In genomic region chr22:29037340-29037932, GRCh38 we compare ENCODE assay signal across 24 cellular contexts. TPM values are rescaled to one million over a fixed set of nuclear protein-coding genes. Genes with fewer than 3 reads are reported as not detected.
A peak's percentile ranks its signal among the peaks of the same experiment; 100 is the strongest.
DNase-seq lines count a peak whose midpoint lies in the region; ATAC-seq and TF ChIP-seq lines count a peak whose summit lies in the region.
"Had no signal": no experiment of that assay in that cellular context is flagged by ENCODE, and none has a peak within 500 bp of the region (broad histone marks: within the 10 kb centered on the region; RNA-seq: fewer than 3 reads in every experiment).

No MANE protein-coding gene starts in this region.

- 98% methylated on average over 4 of the region's 4 CpGs for WGBS in mesenchymal stem cell
- WGBS in stomach, 5 donors = 31 to 58% (median 51%) methylated on average over 4 of the region's 4 CpGs

- peak overlapping the region; percentile 40 for H2AK5ac ChIP-seq in mesenchymal stem cell (ENCODE audit: low read length, severe bottlenecking)

- H3K36me3 Mint-ChIP-seq in Calu3 (ENCODE audit: insufficient read depth, unreplicated experiment) (peaks cover 18% of the 10 kb centered on the region), WTC11 (no peaks in the 10 kb centered on the region)
- H3K36me3 Mint-ChIP-seq: CD4-positive, alpha-beta memory T cell; immature natural killer cell; naive thymus-derived CD4-positive, alpha-beta T cell; stimulated activated effector memory CD8-positive, alpha-beta T cell treated with anti-CD3 and anti-CD28 coated beads, Interleukin-12 subunit alpha, Interleukin-12 subunit beta, amount 100 ng/mL, for 72 hours had no signal

- H2BK120ac ChIP-seq in mesenchymal stem cell (ENCODE audit: low read depth, low read length) = no peak overlapping the region

- intact Hi-C loops in Calu3 (cut with micrococcal nuclease; ENCODE audit: unreplicated experiment) (no loop called here), stomach (cut with DNase I; ENCODE audit: low total_unique reads) (loop anchor here (10.0 kb wide), 2 partner anchors 63 to 153 kb away; partner anchors contain the start of gene ZNRF3)

- H3K36me3 ChIP-seq in mesenchymal stem cell (ENCODE audit: control insufficient read depth in 1 of 2, insufficient read depth in 2 of 2, low read depth in 1 of 2, low read length in 2 of 2) = peaks cover 0 to 3% of the 10 kb centered on the region in 2 experiments
- no peaks in the 10 kb centered on the region for H3K36me3 ChIP-seq in stomach
- H3K36me3 ChIP-seq: heart left ventricle, pancreas had no signal

- H3K27ac ChIP-seq in mesenchymal stem cell (ENCODE audit: low read length, poor library complexity, severe bottlenecking) (no peak overlapping the region), stomach (peak overlapping the region in 2 of 5 donors; percentile 36 to 59)
- H3K27ac ChIP-seq: heart left ventricle, pancreas had no signal

- H3K27me3 Mint-ChIP-seq in Calu3 (ENCODE audit: unreplicated experiment) = no peaks in the 10 kb centered on the region
- H3K27me3 Mint-ChIP-seq in WTC11 (ENCODE audit: low read depth) = no peaks in the 10 kb centered on the region

- H3K18ac ChIP-seq in mesenchymal stem cell (ENCODE audit: low read depth in 1 of 2, low read length in 2 of 2) = no peak overlapping the region

- no peak overlapping the region for H3K4me3 Mint-ChIP-seq in Calu3 (ENCODE audit: low read depth, unreplicated experiment)
- H3K4me3 Mint-ChIP-seq in WTC11 = no peak overlapping the region
- H3K4me3 Mint-ChIP-seq: CD4-positive, alpha-beta memory T cell; immature natural killer cell; naive thymus-derived CD4-positive, alpha-beta T cell; stimulated activated effector memory CD8-positive, alpha-beta T cell treated with anti-CD3 and anti-CD28 coated beads, Interleukin-12 subunit alpha, Interleukin-12 subunit beta, amount 100 ng/mL, for 72 hours had no signal

- no peak overlapping the region for H2BK5ac ChIP-seq in mesenchymal stem cell (ENCODE audit: low read depth, low read length, poor library complexity, severe bottlenecking)

- no peak overlapping the region for H2AFZ ChIP-seq in mesenchymal stem cell (ENCODE audit: low read depth, low read length)

- no peak overlapping the region for H3K9ac ChIP-seq in mesenchymal stem cell (ENCODE audit: low read length)

- DNase-seq in Calu3 = no peak
- DNase-seq in NCI-H187 (lab: John Stamatoyannopoulos, UW) = peak; percentile 27 to 63
- no peak for DNase-seq in WTC11 (ENCODE audit: low spot score)
- DNase-seq in mesenchymal stem cell = no peak
- DNase-seq in NCI-H526 treated with DMSO at 0.1 percent for 48 hours (lab: John Stamatoyannopoulos, UW) = no peak
- DNase-seq in Kasumi-1 (lab: John Stamatoyannopoulos, UW) = no peak
- no peak for DNase-seq in GM19240 (ENCODE audit: insufficient read length, low spot score)
- no peak for DNase-seq in stomach
- DNase-seq: activated CD4-positive, alpha-beta T cell treated with anti-CD3 and anti-CD28 coated beads, Interleukin-2, amount 50 U/mL, for 48 hours; activated gamma-delta T cell; CD4-positive, alpha-beta memory T cell; heart left ventricle; immature natural killer cell; naive thymus-derived CD4-positive, alpha-beta T cell; NCI-H1048; NK-92 treated with Interleukin-12 subunit alpha and Interleukin-12 subunit beta, amount 100 ng/mL, for 24 hours; pancreas had no signal

- peaks cover 16% of the 10 kb centered on the region for H3K4me1 ChIP-seq in mesenchymal stem cell (ENCODE audit: control insufficient read depth, insufficient read depth, low read depth, low read length)
- H3K4me1 ChIP-seq in stomach = peaks cover 17 to 50% (median 36%) of the 10 kb centered on the region in 4 donors

- no peak overlapping the region for H2BK12ac ChIP-seq in mesenchymal stem cell (ENCODE audit: low read length in 2 of 2)

- H3K27ac Mint-ChIP-seq in Calu3 (ENCODE audit: unreplicated experiment) (peak overlapping the region; percentile 44), WTC11 (peak overlapping the region; percentile 80; the same call in 1 of the 2 replicates)
- H3K27ac Mint-ChIP-seq: CD4-positive, alpha-beta memory T cell; immature natural killer cell; naive thymus-derived CD4-positive, alpha-beta T cell; stimulated activated effector memory CD8-positive, alpha-beta T cell treated with anti-CD3 and anti-CD28 coated beads, Interleukin-12 subunit alpha, Interleukin-12 subunit beta, amount 100 ng/mL, for 72 hours had no signal

- no peak for TF ChIP-seq EP300 in stomach (IDR thresholded peaks at IDR 0.05)

- ATAC-seq in WTC11 = no peak
- ATAC-seq: heart left ventricle; naive thymus-derived CD4-positive, alpha-beta T cell; Panc1; pancreas; stimulated activated effector memory CD8-positive, alpha-beta T cell treated with anti-CD3 and anti-CD28 coated beads, Interleukin-12 subunit alpha, Interleukin-12 subunit beta, amount 100 ng/mL, for 72 hours had no signal

- TF ChIP-seq POLR2A in stomach (IDR thresholded peaks at IDR 0.05) = no peak

- no TSS peak for BruUV-seq in Calu3 (replicated peaks; lab: Mats Ljungman, UMichigan)

- POLR2A ChIA-PET in WTC11 (lab: Charles Lee) = no interaction called here

- no peak overlapping the region for H3K4me2 ChIP-seq in mesenchymal stem cell (ENCODE audit: low read length, poor library complexity, severe bottlenecking)

- H3K27me3 ChIP-seq in mesenchymal stem cell (ENCODE audit: control insufficient read depth in 1 of 2, insufficient read depth in 1 of 2, low read length in 2 of 2) (no peaks in the 10 kb centered on the region), stomach (no peaks in the 10 kb centered on the region)
- H3K27me3 ChIP-seq: heart left ventricle, pancreas had no signal

- no peak overlapping the region for H3K4ac ChIP-seq in mesenchymal stem cell (ENCODE audit: low read depth in 1 of 2, low read length in 2 of 2)

- no peak overlapping the region for H3K4me3 ChIP-seq in mesenchymal stem cell (ENCODE audit: insufficient read depth in 1 of 2, low read depth in 1 of 2, low read length in 2 of 2)
- H3K4me3 ChIP-seq in stomach = no peak overlapping the region
- H3K4me3 ChIP-seq: HAP-1, heart left ventricle, pancreas had no signal

- H3K4me1 Mint-ChIP-seq in Calu3 (ENCODE audit: low read depth, unreplicated experiment) (peaks cover 47% of the 10 kb centered on the region), WTC11 (peaks cover 9% of the 10 kb centered on the region)
- H3K4me1 Mint-ChIP-seq: naive thymus-derived CD4-positive, alpha-beta T cell; stimulated activated effector memory CD8-positive, alpha-beta T cell treated with anti-CD3 and anti-CD28 coated beads, Interleukin-12 subunit alpha, Interleukin-12 subunit beta, amount 100 ng/mL, for 72 hours had no signal

- H3K9me3 ChIP-seq in mesenchymal stem cell (ENCODE audit: control insufficient read depth, low read length) (no peaks in the 10 kb centered on the region), stomach (no peaks in the 10 kb centered on the region)
- H3K9me3 ChIP-seq: HAP-1, heart left ventricle, pancreas had no signal

- no peak for TF ChIP-seq CTCF in Calu3 (IDR thresholded peaks at IDR 0.05; ENCODE audit: unreplicated experiment)
- TF ChIP-seq CTCF in WTC11 (IDR thresholded peaks at IDR 0.05) = no peak
- no peak for TF ChIP-seq CTCF in stomach (IDR thresholded peaks at IDR 0.05)

- peak overlapping the region in 1 of 2 experiments; percentile 42 for H3K14ac ChIP-seq in mesenchymal stem cell (ENCODE audit: low read length in 2 of 2)

- H3K9me3 Mint-ChIP-seq in Calu3 (ENCODE audit: low read depth, unreplicated experiment) (no peaks in the 10 kb centered on the region), WTC11 (no peaks in the 10 kb centered on the region)
- H3K9me3 Mint-ChIP-seq: CD4-positive, alpha-beta memory T cell; immature natural killer cell; naive thymus-derived CD4-positive, alpha-beta T cell; stimulated activated effector memory CD8-positive, alpha-beta T cell treated with anti-CD3 and anti-CD28 coated beads, Interleukin-12 subunit alpha, Interleukin-12 subunit beta, amount 100 ng/mL, for 72 hours had no signal

- H4K91ac ChIP-seq in mesenchymal stem cell (ENCODE audit: low read length) = no peak overlapping the region

- no peak overlapping the region for H2BK15ac ChIP-seq in mesenchymal stem cell (ENCODE audit: low read depth, poor library complexity, severe bottlenecking)

- no peak overlapping the region for H3K23ac ChIP-seq in mesenchymal stem cell (ENCODE audit: low read length in 2 of 2)

- peaks cover 37% of the 10 kb centered on the region for H3K79me1 ChIP-seq in mesenchymal stem cell (replicated peaks; ENCODE audit: low read length, poor library complexity, severe bottlenecking)

- CTCF ChIA-PET in Calu3 (lab: Charles Lee) = interaction anchor here (0.6 to 3.9 kb wide), 3 partner anchors 181 to 499 kb away, joined by 3 to 42 read pairs (median 4); no protein-coding TSS in a partner anchor
- CTCF ChIA-PET in WTC11 (lab: Charles Lee) = interaction anchor here (0.6 kb wide), 1 partner anchor 94 kb away, joined by 3 read pairs; no protein-coding TSS in a partner anchor

- no peak overlapping the region for H4K8ac ChIP-seq in mesenchymal stem cell (ENCODE audit: low read length)

TF ChIP-seq in WTC11, 78 proteins besides CTCF, POLR2A, EP300 and RAD21 (continues in another document):
- TF ChIP-seq PRRX2 (CRISPR knock-in tag; IDR thresholded peaks at IDR 0.05) = no peak
- no peak for TF ChIP-seq ZNF138 (CRISPR knock-in tag; conservative IDR thresholded peaks at IDR 0.05)
- TF ChIP-seq USF1 (CRISPR knock-in tag; IDR thresholded peaks at IDR 0.05) = no peak
- TF ChIP-seq SMAD4 (CRISPR knock-in tag; IDR thresholded peaks at IDR 0.05) = no peak

RNA-seq across cellular contexts. Expression of gene C22orf31, which starts 24.2 kb away (rescaled TPM):
- total RNA-seq in Calu3 (2022) (not detected in 2 replicates), WTC11 (2021) (not detected in 3 replicates), stomach (under 1 TPM in 1 of 5 donors, not detected in 4; 0.55 TPM)
- 0.19 TPM for polyA plus RNA-seq in mesenchymal stem cell (2013, experiment 1 of 2)
- 0.07 TPM for polyA plus RNA-seq in mesenchymal stem cell (2013, experiment 2 of 2)
- polyA plus RNA-seq in stomach = not detected
- total RNA-seq: CD4-positive, alpha-beta memory T cell; Daoy; HT1080; lung microvascular endothelial cell; naive thymus-derived CD4-positive, alpha-beta T cell; pancreas; T-helper 2 cell treated with Interferon-gamma antibody and Interleukin-4, amounts not matched to agents 100 ng/mL and 5 ng/mL, for 36 hours had no signal
- polyA plus RNA-seq: CD4-positive, alpha-beta memory T cell; heart left ventricle; immature natural killer cell; naive thymus-derived CD4-positive, alpha-beta T cell had no signal

RNA-seq across cellular contexts. Expression of gene KREMEN1, which starts 35.4 kb away (rescaled TPM):
- 2.1 and 2.8 TPM in 2 replicates for total RNA-seq in Calu3 (2022)
- 4.1 to 5.8 TPM (median 5.4 TPM) in 3 replicates for total RNA-seq in WTC11 (2021)
- polyA plus RNA-seq in mesenchymal stem cell (2013, experiment 1 of 2) = 32.9 TPM
- polyA plus RNA-seq in mesenchymal stem cell (2013, experiment 2 of 2) = 33.1 TPM
- 10 to 100 TPM in 4 of 5 donors, 1 to 10 TPM in 1; 5.4 to 34.5 (median 13.8) TPM for total RNA-seq in stomach
- 1 to 10 TPM; 5.8 to 10.0 (median 8.1) TPM for polyA plus RNA-seq in stomach
- total RNA-seq: CD4-positive, alpha-beta memory T cell had no signal
- polyA plus RNA-seq: CD4-positive, alpha-beta memory T cell; immature natural killer cell; naive thymus-derived CD4-positive, alpha-beta T cell had no signal

Comparison
In these comparisons a context has a peak if more than half of its experiments do, and no peak if none do; other contexts are left out.
1. DNase-seq: peak in NCI-H187 (2 of 2); none in Calu3 (single experiment), WTC11 (single experiment), mesenchymal stem cell (single experiment), NCI-H526 treated with DMSO at 0.1 percent for 48 hours (single experiment), Kasumi-1 (0 of 2), GM19240 (single experiment) and stomach (single experiment).